In the genomic region with DNA sequence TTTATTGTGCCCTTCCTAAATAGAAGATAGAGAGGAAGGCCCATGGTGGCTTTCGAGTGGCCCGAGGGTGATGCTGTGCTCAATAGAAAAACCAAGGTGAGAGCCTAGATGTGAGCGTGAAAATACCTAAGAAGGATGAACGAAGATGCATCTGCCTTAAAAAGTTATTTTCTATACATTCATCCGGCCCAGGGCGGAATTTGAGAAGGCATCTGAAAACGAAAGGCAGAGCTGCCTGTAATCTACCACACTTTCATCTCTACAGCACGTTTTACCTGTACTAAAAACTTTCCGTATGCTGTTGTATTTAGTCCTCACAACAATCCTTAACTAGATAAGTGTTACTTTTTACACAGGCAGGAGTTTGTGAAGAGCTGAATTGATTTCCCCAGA, we compare ENCODE assay signal across 8 cellular contexts. TPM values are rescaled to one million over a fixed set of nuclear protein-coding genes. Genes with fewer than 3 reads are reported as not detected.
A peak's percentile ranks its signal among the peaks of the same experiment; 100 is the strongest.
DNase-seq lines count a peak whose midpoint lies in the region; ATAC-seq and TF ChIP-seq lines count a peak whose summit lies in the region.

No MANE protein-coding gene starts in this region.

- H3K27ac ChIP-seq in transverse colon (no peak overlapping the region), thyroid gland (no peak overlapping the region)

- TF ChIP-seq EP300 in transverse colon (IDR thresholded peaks at IDR 0.05; ENCODE audit: low read depth), result no peak

- H3K27me3 ChIP-seq in transverse colon, result no peaks in the 10 kb centered on the region
- H3K27me3 ChIP-seq in thyroid gland, result no peaks in the 10 kb centered on the region

- H3K9me3 Mint-ChIP-seq in activated CD8-positive, alpha-beta T cell treated with anti-CD3 and anti-CD28 coated beads, Interleukin-2, amount 10 ng/mL, durations not matched to agents 7 days and 5 days (ENCODE audit: insufficient read depth), result no peaks in the 10 kb centered on the region

- in situ Hi-C loops in transverse colon (cut with MboI; ENCODE audit: low pct_ligation_motif_present in 1 of 4, low pct_unique_long_range_greater_than_20kb in 1 of 4, low sequenced_read_pairs in 3 of 4), result no loop called here

- H3K9me3 ChIP-seq in iPS-18c (ENCODE audit: control insufficient read depth, insufficient read depth, low read length) (no peaks in the 10 kb centered on the region), transverse colon (no peaks in the 10 kb centered on the region), thyroid gland (no peaks in the 10 kb centered on the region)

- peak; percentile 4 for DNase-seq in activated naive CD4-positive, alpha-beta T cell treated with Interleukin-2 at 50 U/mL for 16 hours
- DNase-seq in activated naive CD4-positive, alpha-beta T cell (lab: John Stamatoyannopoulos, UW), result no peak
- DNase-seq in activated CD8-positive, alpha-beta T cell treated with anti-CD3 and anti-CD28 coated beads, Interleukin-2, amount 10 ng/mL, durations not matched to agents 7 days and 5 days, result peak; percentile 48
- no peak for DNase-seq in transverse colon
- no peak for DNase-seq in NCI-H2227 treated with DMSO at 0.1 percent for 48 hours (lab: John Stamatoyannopoulos, UW)
- no peak for DNase-seq in thyroid gland

- intact Hi-C loops in transverse colon (cut with DNase I; ENCODE audit: low total_unique reads), result no loop called here
- intact Hi-C loops in thyroid gland (cut with DNase I), result no loop called here

- TF ChIP-seq POLR2A in transverse colon (IDR thresholded peaks at IDR 0.05), result no peak
- no peak for TF ChIP-seq POLR2A in thyroid gland (IDR thresholded peaks at IDR 0.05)

- H3K4me1 ChIP-seq in transverse colon (peaks cover 9 to 26% (median 17%) of the 10 kb centered on the region in 4 donors), thyroid gland (peaks cover 14 to 17% of the 10 kb centered on the region in 2 donors)

- H3K27me3 Mint-ChIP-seq in activated CD8-positive, alpha-beta T cell treated with anti-CD3 and anti-CD28 coated beads, Interleukin-2, amount 10 ng/mL, durations not matched to agents 7 days and 5 days (ENCODE audit: low read depth), result no peaks in the 10 kb centered on the region

- no peak for ATAC-seq in activated CD8-positive, alpha-beta T cell treated with anti-CD3 and anti-CD28 coated beads, Interleukin-2, amount 10 ng/mL, durations not matched to agents 7 days and 5 days
- no peak for ATAC-seq in HG03442 (IDR thresholded peaks at IDR 0.05; ENCODE audit: unreplicated experiment)

- peak overlapping the region; percentile 97 for H3K27ac Mint-ChIP-seq in activated CD8-positive, alpha-beta T cell treated with anti-CD3 and anti-CD28 coated beads, Interleukin-2, amount 10 ng/mL, durations not matched to agents 7 days and 5 days

- peaks cover 53% of the 10 kb centered on the region for H3K4me1 Mint-ChIP-seq in activated CD8-positive, alpha-beta T cell treated with anti-CD3 and anti-CD28 coated beads, Interleukin-2, amount 10 ng/mL, durations not matched to agents 7 days and 5 days (ENCODE audit: low read depth)

- H3K36me3 Mint-ChIP-seq in activated CD8-positive, alpha-beta T cell treated with anti-CD3 and anti-CD28 coated beads, Interleukin-2, amount 10 ng/mL, durations not matched to agents 7 days and 5 days (ENCODE audit: low read depth), result peaks cover 56% of the 10 kb centered on the region

- WGBS in transverse colon (ENCODE audit: low coverage in 1 of 2), 2 donors, result 17 to 29% methylated on average over 7 to 9 of the region's 9 CpGs
- 42 to 49% methylated on average over 9 of the region's 9 CpGs for WGBS in thyroid gland, 2 donors

- CTCF ChIA-PET in activated CD8-positive, alpha-beta T cell treated with anti-CD3 and anti-CD28 coated beads, Interleukin-2, amount 10 ng/mL, durations not matched to agents 7 days and 5 days (lab: Charles Lee), result interaction anchor here (1.0 to 6.4 kb wide), 3 partner anchors 9 to 823 kb away, joined by 4 to 64 read pairs (median 7); partner anchors contain the start of gene COPS2

- H3K4me3 ChIP-seq in iPS-18c (ENCODE audit: insufficient read depth, low read depth, low read length), result peak overlapping the region; percentile 92
- H3K4me3 ChIP-seq in transverse colon, result peak overlapping the region in 3 of 4 donors; percentile 70 to 79 (median 77)
- H3K4me3 ChIP-seq in thyroid gland (replicated peaks in 1 of 3), result no peak overlapping the region

- H3K4me3 Mint-ChIP-seq in activated CD8-positive, alpha-beta T cell treated with anti-CD3 and anti-CD28 coated beads, Interleukin-2, amount 10 ng/mL, durations not matched to agents 7 days and 5 days, result peak overlapping the region; percentile 92

- TF ChIP-seq CTCF in transverse colon (IDR thresholded peaks at IDR 0.05), result no peak
- TF ChIP-seq CTCF in thyroid gland (IDR thresholded peaks at IDR 0.05), result no peak

- POLR2A ChIA-PET in activated CD8-positive, alpha-beta T cell treated with anti-CD3 and anti-CD28 coated beads, Interleukin-2, amount 10 ng/mL, durations not matched to agents 7 days and 5 days (lab: Charles Lee), result interaction anchor here (1.0 to 2.4 kb wide), 4 partner anchors 9 to 823 kb away, joined by 3 to 14 read pairs (median 8); partner anchors contain the start of genes COPS2 and MYEF2

- H3K36me3 ChIP-seq in transverse colon (peaks cover 0 to 7% (median 3%) of the 10 kb centered on the region in 4 donors), thyroid gland (peaks cover 5 to 7% of the 10 kb centered on the region in 2 donors)

RNA-seq across cellular contexts. Expression of gene DUT, which starts 1.4 kb away (rescaled TPM):
- total RNA-seq in activated CD8-positive, alpha-beta T cell treated with anti-CD3 and anti-CD28 coated beads, Interleukin-2, amount 10 ng/mL, durations not matched to agents 7 days and 5 days, result 100 to 1,000 TPM; 350 to 360 TPM
- 10 to 100 TPM; 19.5 to 63.1 (median 45.3) TPM for total RNA-seq in transverse colon
- 100 to 1,000 TPM in 3 of 4 donors, 10 to 100 TPM in 1; 77.6 to 194 (median 138) TPM for total RNA-seq in thyroid gland

Comparison
In these comparisons a context has a peak if more than half of its experiments do, and no peak if none do; other contexts are left out.
1. DNase-seq: peak in activated naive CD4-positive, alpha-beta T cell treated with Interleukin-2 at 50 U/mL for 16 hours (single experiment) and activated CD8-positive, alpha-beta T cell treated with anti-CD3 and anti-CD28 coated beads, Interleukin-2, amount 10 ng/mL, durations not matched to agents 7 days and 5 days (single experiment); none in activated naive CD4-positive, alpha-beta T cell (0 of 4), transverse colon (single experiment), NCI-H2227 treated with DMSO at 0.1 percent for 48 hours (single experiment) and thyroid gland (0 of 2).
2. H3K4me3 ChIP-seq: peak in iPS-18c (single experiment) and transverse colon (3 of 4); none in thyroid gland (0 of 3).